In the genomic region with DNA sequence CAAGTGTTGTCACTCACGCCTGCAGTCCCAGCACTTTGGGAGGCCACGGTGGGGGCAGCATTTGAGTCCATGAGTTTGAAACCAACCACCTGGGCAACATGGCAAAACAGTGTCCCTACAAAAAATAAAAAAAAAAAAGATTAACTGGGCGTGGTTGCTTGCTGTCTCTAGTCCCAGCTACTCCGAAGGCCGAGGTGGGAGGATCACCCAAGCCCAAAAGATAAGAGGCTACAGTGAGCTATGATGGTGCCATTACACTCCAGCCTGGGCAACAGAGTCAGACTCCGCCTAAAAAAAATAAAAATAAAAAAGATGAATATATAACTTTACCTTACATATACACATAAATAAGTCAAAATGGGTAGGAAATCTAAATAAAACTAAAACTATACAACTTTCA, we compare ENCODE assay signal across 1 cellular context.
TF ChIP-seq lines count a peak whose summit lies in the region.

No MANE protein-coding gene starts in this region.

TF ChIP-seq in K562, 482 proteins besides CTCF, POLR2A, EP300 and RAD21:
- TF ChIP-seq L3MBTL2 (IDR thresholded peaks at IDR 0.05) (no peak), ZNF384 (IDR thresholded peaks at IDR 0.05; ENCODE audit: low read depth, low read length) (peak; percentile 62; the same call in 1 of the 2 replicates), PCBP2 (IDR thresholded peaks at IDR 0.05; ENCODE audit: low read depth, low read length, poor library complexity, severe bottlenecking) (no peak), SNIP1 (IDR thresholded peaks at IDR 0.05; ENCODE audit: low read depth) (no peak), ZBTB40 (IDR thresholded peaks at IDR 0.05) (no peak), ZBTB40 (CRISPR knock-in tag; IDR thresholded peaks at IDR 0.05) (no peak), SUPT5H (IDR thresholded peaks at IDR 0.05) (no peak), BRCA1 (IDR thresholded peaks at IDR 0.05) (no peak), BRCA1 (CRISPR knock-in tag; IDR thresholded peaks at IDR 0.05) (no peak), NFXL1 (CRISPR knock-in tag; IDR thresholded peaks at IDR 0.05) (no peak), CTBP1 (IDR thresholded peaks at IDR 0.05; ENCODE audit: borderline replicate concordance) (no peak)
- TF ChIP-seq, protein P1, sequence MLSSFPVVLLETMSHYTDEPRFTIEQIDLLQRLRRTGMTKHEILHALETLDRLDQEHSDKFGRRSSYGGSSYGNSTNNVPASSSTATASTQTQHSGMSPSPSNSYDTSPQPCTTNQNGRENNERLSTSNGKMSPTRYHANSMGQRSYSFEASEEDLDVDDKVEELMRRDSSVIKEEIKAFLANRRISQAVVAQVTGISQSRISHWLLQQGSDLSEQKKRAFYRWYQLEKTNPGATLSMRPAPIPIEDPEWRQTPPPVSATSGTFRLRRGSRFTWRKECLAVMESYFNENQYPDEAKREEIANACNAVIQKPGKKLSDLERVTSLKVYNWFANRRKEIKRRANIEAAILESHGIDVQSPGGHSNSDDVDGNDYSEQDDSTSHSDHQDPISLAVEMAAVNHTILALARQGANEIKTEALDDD (IDR thresholded peaks at IDR 0.05): 0 out of 2 replicates have a peak, but pooled peaks have one; percentile 25
- TF ChIP-seq, protein P2, sequence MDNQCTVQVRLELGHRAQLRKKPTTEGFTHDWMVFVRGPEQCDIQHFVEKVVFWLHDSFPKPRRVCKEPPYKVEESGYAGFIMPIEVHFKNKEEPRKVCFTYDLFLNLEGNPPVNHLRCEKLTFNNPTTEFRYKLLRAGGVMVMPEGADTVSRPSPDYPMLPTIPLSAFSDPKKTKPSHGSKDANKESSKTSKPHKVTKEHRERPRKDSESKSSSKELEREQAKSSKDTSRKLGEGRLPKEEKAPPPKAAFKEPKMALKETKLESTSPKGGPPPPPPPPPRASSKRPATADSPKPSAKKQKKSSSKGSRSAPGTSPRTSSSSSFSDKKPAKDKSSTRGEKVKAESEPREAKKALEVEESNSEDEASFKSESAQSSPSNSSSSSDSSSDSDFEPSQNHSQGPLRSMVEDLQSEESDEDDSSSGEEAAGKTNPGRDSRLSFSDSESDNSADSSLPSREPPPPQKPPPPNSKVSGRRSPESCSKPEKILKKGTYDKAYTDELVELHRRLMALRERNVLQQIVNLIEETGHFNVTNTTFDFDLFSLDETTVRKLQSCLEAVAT (IDR thresholded peaks at IDR 0.05): no peak
